9 cellular contexts compared by ENCODE assay signal in the genomic region with DNA sequence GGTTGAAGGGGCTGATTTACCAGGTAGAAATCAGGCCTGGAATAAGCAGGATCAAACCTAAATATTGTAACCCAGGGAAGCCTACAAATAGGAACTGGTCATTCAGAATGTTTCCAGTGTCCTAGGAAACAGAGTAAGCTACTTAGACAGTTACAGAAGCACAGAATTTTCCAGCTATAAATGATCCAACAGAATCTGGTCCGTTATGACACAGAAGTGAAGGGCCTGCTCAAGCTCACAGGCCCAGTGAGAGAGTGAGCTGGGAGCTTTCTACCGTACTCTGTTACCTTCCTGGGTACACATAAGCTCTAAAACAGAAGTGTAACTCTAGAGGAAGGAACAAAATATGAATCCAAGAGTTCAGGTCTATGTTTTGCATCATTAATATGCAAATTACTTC.
DNase-seq lines count a peak whose midpoint lies in the region; ATAC-seq and TF ChIP-seq lines count a peak whose summit lies in the region.
"Had no signal": no experiment of that assay in that cellular context is flagged by ENCODE, and none has a peak within 500 bp of the region (broad histone marks: within the 10 kb centered on the region; RNA-seq: fewer than 3 reads in every experiment).

No MANE protein-coding gene starts in this region.

- H3K4me2 ChIP-seq in BLaER1 treated with 17β-estradiol and CSF1 and Interleukin-3, amounts not matched to agents 10 nM and 100 nM = peak overlapping the region; percentile 56 to 94 (median 79)
- H3K4me2 ChIP-seq in PC-9 = peak overlapping the region; percentile 34
- H3K4me2 ChIP-seq in MM.1S (ENCODE audit: low read depth, low read length) = no peak overlapping the region

- H3K9me2 ChIP-seq in PC-9 (ENCODE audit: insufficient read depth) (no peaks in the 10 kb centered on the region), MM.1S (replicated peaks; ENCODE audit: insufficient read depth, low read length) (no peaks in the 10 kb centered on the region)

- H3K4me1 ChIP-seq in BLaER1 treated with 17β-estradiol and CSF1 and Interleukin-3, amounts not matched to agents 10 nM and 100 nM = peaks cover 47 to 62% (median 56%) of the 10 kb centered on the region in 10 experiments
- H3K4me1 ChIP-seq in PC-9 (replicated peaks; ENCODE audit: insufficient read depth) = no peaks in the 10 kb centered on the region
- H3K4me1 ChIP-seq in sigmoid colon = peaks cover 0 to 39% (median 34%) of the 10 kb centered on the region in 4 donors
- peaks cover 11 to 15% of the 10 kb centered on the region in 2 donors for H3K4me1 ChIP-seq in thyroid gland
- H3K4me1 ChIP-seq in MM.1S (ENCODE audit: low read length) = peaks cover 14% of the 10 kb centered on the region; the same call in 1 of the 2 replicates

- no peak overlapping the region for H2AFZ ChIP-seq in PC-9
- H2AFZ ChIP-seq in MM.1S (ENCODE audit: low read length) = no peak overlapping the region

- TF ChIP-seq EP300 in sigmoid colon (IDR thresholded peaks at IDR 0.05) = peak in 2 of 4 donors; percentile 48 to 67

- CTCF ChIA-PET in PC-9 (lab: Charles Lee) = no interaction called here

- intact Hi-C loops in PC-9 (cut with micrococcal nuclease; ENCODE audit: unreplicated experiment) (loop anchor here (1.0 to 10.0 kb wide), 3 partner anchors 92 to 298 kb away; no protein-coding TSS in a partner anchor), sigmoid colon (cut with DNase I) (loop anchor here (1.0 to 5.0 kb wide), 6 partner anchors 52 to 315 kb away; no protein-coding TSS in a partner anchor), thyroid gland (cut with DNase I) (loop anchor here (10.0 kb wide), 2 partner anchors 182 to 392 kb away; no protein-coding TSS in a partner anchor)

- TF ChIP-seq POLR2A in sigmoid colon (IDR thresholded peaks at IDR 0.05) (no peak), thyroid gland (IDR thresholded peaks at IDR 0.05) (no peak)

- no peaks in the 10 kb centered on the region for H3K79me2 ChIP-seq in PC-9 (ENCODE audit: low read depth)
- no peaks in the 10 kb centered on the region for H3K79me2 ChIP-seq in MM.1S (ENCODE audit: low read length)

- TF ChIP-seq CTCF in PC-9 (conservative IDR thresholded peaks at IDR 0.05) (no peak), sigmoid colon (IDR thresholded peaks at IDR 0.05) (no peak), GM20000 (IDR thresholded peaks at IDR 0.05; ENCODE audit: extremely low read depth, missing control alignments) (no peak), thyroid gland (IDR thresholded peaks at IDR 0.05) (no peak), MM.1S (IDR thresholded peaks at IDR 0.05; ENCODE audit: low read length) (no peak)

- DNase-seq in PC-9 (no peak), inferior parietal cortex (ENCODE audit: extremely low spot score) (peak; percentile 60), sigmoid colon (no peak), GM20000 (ENCODE audit: low spot score) (no peak), thyroid gland (no peak), MM.1S (no peak)

- H3K4me3 ChIP-seq in BLaER1 treated with 17β-estradiol and CSF1 and Interleukin-3, amounts not matched to agents 10 nM and 100 nM = no peak overlapping the region
- H3K4me3 ChIP-seq in PC-9 = no peak overlapping the region
- no peak overlapping the region for H3K4me3 ChIP-seq in sigmoid colon
- H3K4me3 ChIP-seq in thyroid gland (replicated peaks in 1 of 3) = no peak overlapping the region
- no peak overlapping the region for H3K4me3 ChIP-seq in MM.1S (ENCODE audit: low read length)

- peak overlapping the region in 3 of 11 experiments; percentile 4 to 57 (median 31); a peak in 3 of 22 replicates for H3K27ac ChIP-seq in BLaER1 treated with 17β-estradiol and CSF1 and Interleukin-3, amounts not matched to agents 10 nM and 100 nM
- H3K27ac ChIP-seq in PC-9 (no peak overlapping the region), sigmoid colon (peak overlapping the region; percentile 76 to 86 (median 82)), thyroid gland (peak overlapping the region in 1 of 3 donors; percentile 20), MM.1S (ENCODE audit: low read length) (no peak overlapping the region)

- no peaks in the 10 kb centered on the region for H3F3A ChIP-seq in PC-9 (ENCODE audit: insufficient read depth, low read depth)
- no peaks in the 10 kb centered on the region for H3F3A ChIP-seq in MM.1S (ENCODE audit: insufficient read depth, low read length)

- ATAC-seq in GM19324 (IDR thresholded peaks at IDR 0.05; ENCODE audit: low FRiP score, unreplicated experiment) = no peak

- no peaks in the 10 kb centered on the region for H4K20me1 ChIP-seq in BLaER1 treated with 17β-estradiol and CSF1 and Interleukin-3, amounts not matched to agents 10 nM and 100 nM
- H4K20me1 ChIP-seq in PC-9 (ENCODE audit: insufficient read depth) (no peaks in the 10 kb centered on the region), MM.1S (ENCODE audit: insufficient read depth, low read length) (no peaks in the 10 kb centered on the region)

- H3K27me3 ChIP-seq in BLaER1 treated with 17β-estradiol and CSF1 and Interleukin-3, amounts not matched to agents 10 nM and 100 nM = no peaks in the 10 kb centered on the region
- no peaks in the 10 kb centered on the region for H3K27me3 ChIP-seq in PC-9 (ENCODE audit: insufficient read depth, low read depth)
- H3K27me3 ChIP-seq in sigmoid colon = no peaks in the 10 kb centered on the region
- no peaks in the 10 kb centered on the region for H3K27me3 ChIP-seq in thyroid gland
- no peaks in the 10 kb centered on the region for H3K27me3 ChIP-seq in MM.1S (replicated peaks; ENCODE audit: insufficient read depth, low read length)
- H3K27me3 ChIP-seq: BE2C had no signal

- POLR2A ChIA-PET in PC-9 (lab: Charles Lee; ENCODE audit: unreplicated experiment) = interaction anchor here (0.6 kb wide), 1 partner anchor 300 kb away, joined by 3 read pairs; no protein-coding TSS in a partner anchor

- H3K9me3 ChIP-seq in BLaER1 treated with 17β-estradiol and CSF1 and Interleukin-3, amounts not matched to agents 10 nM and 100 nM (replicated peaks in 1 of 11) = no peaks in the 10 kb centered on the region
- no peaks in the 10 kb centered on the region for H3K9me3 ChIP-seq in PC-9 (ENCODE audit: insufficient read depth, low read depth)
- no peaks in the 10 kb centered on the region for H3K9me3 ChIP-seq in sigmoid colon
- no peaks in the 10 kb centered on the region for H3K9me3 ChIP-seq in thyroid gland
- H3K9me3 ChIP-seq in MM.1S (replicated peaks; ENCODE audit: insufficient read depth, low read length) = no peaks in the 10 kb centered on the region
- H3K9me3 ChIP-seq: BE2C had no signal

- H3K36me3 ChIP-seq in BLaER1 treated with 17β-estradiol and CSF1 and Interleukin-3, amounts not matched to agents 10 nM and 100 nM = peaks cover 0 to 7% (median 0%) of the 10 kb centered on the region in 11 experiments; a peak in 1 of 22 replicates
- no peaks in the 10 kb centered on the region for H3K36me3 ChIP-seq in PC-9 (ENCODE audit: low read depth)
- no peaks in the 10 kb centered on the region for H3K36me3 ChIP-seq in sigmoid colon
- no peaks in the 10 kb centered on the region for H3K36me3 ChIP-seq in thyroid gland
- H3K36me3 ChIP-seq in MM.1S (replicated peaks; ENCODE audit: insufficient read depth, low read length) = no peaks in the 10 kb centered on the region
- H3K36me3 ChIP-seq: BE2C had no signal

- peak overlapping the region in 6 of 11 experiments; percentile 2 to 53 (median 26); a peak in 4 of 22 replicates for H3K9ac ChIP-seq in BLaER1 treated with 17β-estradiol and CSF1 and Interleukin-3, amounts not matched to agents 10 nM and 100 nM
- no peak overlapping the region for H3K9ac ChIP-seq in MM.1S (ENCODE audit: low read length)

- WGBS in sigmoid colon, 2 donors = 67 to 70% methylated on average over 2 of the region's 2 CpGs
- 68 to 71% methylated on average over 2 of the region's 2 CpGs for WGBS in thyroid gland, 2 donors

- no TSS peak for BruUV-seq in PC-9 (replicated peaks; lab: Mats Ljungman, UMichigan)

Comparison
In these comparisons a context has a peak if more than half of its experiments do, and no peak if none do; other contexts are left out.
1. H3K27ac ChIP-seq: peak in sigmoid colon (4 of 4); none in PC-9 (single experiment) and MM.1S (single experiment).